ENCODE assay signal across 2 cellular contexts in the genomic region with DNA sequence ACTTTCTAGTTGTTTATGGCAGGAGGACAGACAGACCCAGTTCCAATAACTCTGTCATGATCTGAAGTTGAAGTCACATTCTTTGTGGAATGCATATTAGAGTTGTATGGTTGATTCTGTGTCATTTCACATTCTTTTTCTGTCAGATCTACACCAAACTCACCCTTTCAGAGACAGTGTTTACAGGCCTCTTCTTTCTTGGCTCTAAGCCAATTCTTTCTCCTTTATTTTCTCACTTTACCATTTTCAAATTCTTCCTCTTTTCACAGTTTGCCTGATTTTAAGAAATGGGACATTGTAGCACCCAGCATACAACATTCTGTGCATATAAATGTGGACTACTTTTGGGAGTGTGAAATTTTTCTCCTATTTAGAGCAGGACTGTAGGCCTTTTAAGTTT.
TF ChIP-seq lines count a peak whose summit lies in the region.

No MANE protein-coding gene starts in this region.

TF ChIP-seq in HCT116, 20 proteins besides CTCF, POLR2A, EP300 and RAD21 (continued from another document):
- TF ChIP-seq, protein P1, sequence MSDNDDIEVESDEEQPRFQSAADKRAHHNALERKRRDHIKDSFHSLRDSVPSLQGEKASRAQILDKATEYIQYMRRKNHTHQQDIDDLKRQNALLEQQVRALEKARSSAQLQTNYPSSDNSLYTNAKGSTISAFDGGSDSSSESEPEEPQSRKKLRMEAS (IDR thresholded peaks at IDR 0.05): no peak
- no peak for TF ChIP-seq FOSL1 (IDR thresholded peaks at IDR 0.05; ENCODE audit: low read depth)
- TF ChIP-seq, protein P2, sequence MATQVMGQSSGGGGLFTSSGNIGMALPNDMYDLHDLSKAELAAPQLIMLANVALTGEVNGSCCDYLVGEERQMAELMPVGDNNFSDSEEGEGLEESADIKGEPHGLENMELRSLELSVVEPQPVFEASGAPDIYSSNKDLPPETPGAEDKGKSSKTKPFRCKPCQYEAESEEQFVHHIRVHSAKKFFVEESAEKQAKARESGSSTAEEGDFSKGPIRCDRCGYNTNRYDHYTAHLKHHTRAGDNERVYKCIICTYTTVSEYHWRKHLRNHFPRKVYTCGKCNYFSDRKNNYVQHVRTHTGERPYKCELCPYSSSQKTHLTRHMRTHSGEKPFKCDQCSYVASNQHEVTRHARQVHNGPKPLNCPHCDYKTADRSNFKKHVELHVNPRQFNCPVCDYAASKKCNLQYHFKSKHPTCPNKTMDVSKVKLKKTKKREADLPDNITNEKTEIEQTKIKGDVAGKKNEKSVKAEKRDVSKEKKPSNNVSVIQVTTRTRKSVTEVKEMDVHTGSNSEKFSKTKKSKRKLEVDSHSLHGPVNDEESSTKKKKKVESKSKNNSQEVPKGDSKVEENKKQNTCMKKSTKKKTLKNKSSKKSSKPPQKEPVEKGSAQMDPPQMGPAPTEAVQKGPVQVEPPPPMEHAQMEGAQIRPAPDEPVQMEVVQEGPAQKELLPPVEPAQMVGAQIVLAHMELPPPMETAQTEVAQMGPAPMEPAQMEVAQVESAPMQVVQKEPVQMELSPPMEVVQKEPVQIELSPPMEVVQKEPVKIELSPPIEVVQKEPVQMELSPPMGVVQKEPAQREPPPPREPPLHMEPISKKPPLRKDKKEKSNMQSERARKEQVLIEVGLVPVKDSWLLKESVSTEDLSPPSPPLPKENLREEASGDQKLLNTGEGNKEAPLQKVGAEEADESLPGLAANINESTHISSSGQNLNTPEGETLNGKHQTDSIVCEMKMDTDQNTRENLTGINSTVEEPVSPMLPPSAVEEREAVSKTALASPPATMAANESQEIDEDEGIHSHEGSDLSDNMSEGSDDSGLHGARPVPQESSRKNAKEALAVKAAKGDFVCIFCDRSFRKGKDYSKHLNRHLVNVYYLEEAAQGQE (IDR thresholded peaks at IDR 0.05; ENCODE audit: low read depth): no peak
- no peak for TF ChIP-seq ZFX (IDR thresholded peaks at IDR 0.05)
- TF ChIP-seq YY1 (IDR thresholded peaks at IDR 0.05; ENCODE audit: extremely low read depth, insufficient replicate concordance, low read depth, low read length): no peak
- no peak for TF ChIP-seq CBX3 (IDR thresholded peaks at IDR 0.05; ENCODE audit: low read depth)
- no peak for TF ChIP-seq JUND (IDR thresholded peaks at IDR 0.05)

TF ChIP-seq in SK-N-SH treated with all-trans-retinoic acid at 6 μM for 48 hours, 23 proteins besides CTCF, POLR2A, EP300 and RAD21 (continued from another document):
- TF ChIP-seq, protein P3, sequence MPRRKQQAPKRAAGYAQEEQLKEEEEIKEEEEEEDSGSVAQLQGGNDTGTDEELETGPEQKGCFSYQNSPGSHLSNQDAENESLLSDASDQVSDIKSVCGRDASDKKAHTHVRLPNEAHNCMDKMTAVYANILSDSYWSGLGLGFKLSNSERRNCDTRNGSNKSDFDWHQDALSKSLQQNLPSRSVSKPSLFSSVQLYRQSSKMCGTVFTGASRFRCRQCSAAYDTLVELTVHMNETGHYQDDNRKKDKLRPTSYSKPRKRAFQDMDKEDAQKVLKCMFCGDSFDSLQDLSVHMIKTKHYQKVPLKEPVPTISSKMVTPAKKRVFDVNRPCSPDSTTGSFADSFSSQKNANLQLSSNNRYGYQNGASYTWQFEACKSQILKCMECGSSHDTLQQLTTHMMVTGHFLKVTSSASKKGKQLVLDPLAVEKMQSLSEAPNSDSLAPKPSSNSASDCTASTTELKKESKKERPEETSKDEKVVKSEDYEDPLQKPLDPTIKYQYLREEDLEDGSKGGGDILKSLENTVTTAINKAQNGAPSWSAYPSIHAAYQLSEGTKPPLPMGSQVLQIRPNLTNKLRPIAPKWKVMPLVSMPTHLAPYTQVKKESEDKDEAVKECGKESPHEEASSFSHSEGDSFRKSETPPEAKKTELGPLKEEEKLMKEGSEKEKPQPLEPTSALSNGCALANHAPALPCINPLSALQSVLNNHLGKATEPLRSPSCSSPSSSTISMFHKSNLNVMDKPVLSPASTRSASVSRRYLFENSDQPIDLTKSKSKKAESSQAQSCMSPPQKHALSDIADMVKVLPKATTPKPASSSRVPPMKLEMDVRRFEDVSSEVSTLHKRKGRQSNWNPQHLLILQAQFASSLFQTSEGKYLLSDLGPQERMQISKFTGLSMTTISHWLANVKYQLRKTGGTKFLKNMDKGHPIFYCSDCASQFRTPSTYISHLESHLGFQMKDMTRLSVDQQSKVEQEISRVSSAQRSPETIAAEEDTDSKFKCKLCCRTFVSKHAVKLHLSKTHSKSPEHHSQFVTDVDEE (CRISPR knock-in tag; IDR thresholded peaks at IDR 0.05): no peak
- TF ChIP-seq, protein P4, sequence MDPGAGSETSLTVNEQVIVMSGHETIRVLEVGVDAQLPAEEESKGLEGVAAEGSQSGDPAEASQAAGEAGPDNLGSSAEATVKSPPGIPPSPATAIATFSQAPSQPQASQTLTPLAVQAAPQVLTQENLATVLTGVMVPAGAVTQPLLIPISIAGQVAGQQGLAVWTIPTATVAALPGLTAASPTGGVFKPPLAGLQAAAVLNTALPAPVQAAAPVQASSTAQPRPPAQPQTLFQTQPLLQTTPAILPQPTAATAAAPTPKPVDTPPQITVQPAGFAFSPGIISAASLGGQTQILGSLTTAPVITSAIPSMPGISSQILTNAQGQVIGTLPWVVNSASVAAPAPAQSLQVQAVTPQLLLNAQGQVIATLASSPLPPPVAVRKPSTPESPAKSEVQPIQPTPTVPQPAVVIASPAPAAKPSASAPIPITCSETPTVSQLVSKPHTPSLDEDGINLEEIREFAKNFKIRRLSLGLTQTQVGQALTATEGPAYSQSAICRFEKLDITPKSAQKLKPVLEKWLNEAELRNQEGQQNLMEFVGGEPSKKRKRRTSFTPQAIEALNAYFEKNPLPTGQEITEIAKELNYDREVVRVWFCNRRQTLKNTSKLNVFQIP (CRISPR knock-in tag; IDR thresholded peaks at IDR 0.05; ENCODE audit: borderline replicate concordance, low read depth): no peak
- TF ChIP-seq, protein P5, sequence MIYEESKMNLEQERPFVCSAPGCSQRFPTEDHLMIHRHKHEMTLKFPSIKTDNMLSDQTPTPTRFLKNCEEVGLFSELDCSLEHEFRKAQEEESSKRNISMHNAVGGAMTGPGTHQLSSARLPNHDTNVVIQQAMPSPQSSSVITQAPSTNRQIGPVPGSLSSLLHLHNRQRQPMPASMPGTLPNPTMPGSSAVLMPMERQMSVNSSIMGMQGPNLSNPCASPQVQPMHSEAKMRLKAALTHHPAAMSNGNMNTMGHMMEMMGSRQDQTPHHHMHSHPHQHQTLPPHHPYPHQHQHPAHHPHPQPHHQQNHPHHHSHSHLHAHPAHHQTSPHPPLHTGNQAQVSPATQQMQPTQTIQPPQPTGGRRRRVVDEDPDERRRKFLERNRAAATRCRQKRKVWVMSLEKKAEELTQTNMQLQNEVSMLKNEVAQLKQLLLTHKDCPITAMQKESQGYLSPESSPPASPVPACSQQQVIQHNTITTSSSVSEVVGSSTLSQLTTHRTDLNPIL (CRISPR knock-in tag; IDR thresholded peaks at IDR 0.05; ENCODE audit: low read depth): no peak
- no peak for TF ChIP-seq TCF4 (CRISPR knock-in tag; IDR thresholded peaks at IDR 0.05; ENCODE audit: borderline replicate concordance)
- TF ChIP-seq, protein P6, sequence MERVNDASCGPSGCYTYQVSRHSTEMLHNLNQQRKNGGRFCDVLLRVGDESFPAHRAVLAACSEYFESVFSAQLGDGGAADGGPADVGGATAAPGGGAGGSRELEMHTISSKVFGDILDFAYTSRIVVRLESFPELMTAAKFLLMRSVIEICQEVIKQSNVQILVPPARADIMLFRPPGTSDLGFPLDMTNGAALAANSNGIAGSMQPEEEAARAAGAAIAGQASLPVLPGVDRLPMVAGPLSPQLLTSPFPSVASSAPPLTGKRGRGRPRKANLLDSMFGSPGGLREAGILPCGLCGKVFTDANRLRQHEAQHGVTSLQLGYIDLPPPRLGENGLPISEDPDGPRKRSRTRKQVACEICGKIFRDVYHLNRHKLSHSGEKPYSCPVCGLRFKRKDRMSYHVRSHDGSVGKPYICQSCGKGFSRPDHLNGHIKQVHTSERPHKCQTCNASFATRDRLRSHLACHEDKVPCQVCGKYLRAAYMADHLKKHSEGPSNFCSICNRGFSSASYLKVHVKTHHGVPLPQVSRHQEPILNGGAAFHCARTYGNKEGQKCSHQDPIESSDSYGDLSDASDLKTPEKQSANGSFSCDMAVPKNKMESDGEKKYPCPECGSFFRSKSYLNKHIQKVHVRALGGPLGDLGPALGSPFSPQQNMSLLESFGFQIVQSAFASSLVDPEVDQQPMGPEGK (CRISPR knock-in tag; IDR thresholded peaks at IDR 0.05; ENCODE audit: borderline replicate concordance): no peak
- TF ChIP-seq, protein P7, sequence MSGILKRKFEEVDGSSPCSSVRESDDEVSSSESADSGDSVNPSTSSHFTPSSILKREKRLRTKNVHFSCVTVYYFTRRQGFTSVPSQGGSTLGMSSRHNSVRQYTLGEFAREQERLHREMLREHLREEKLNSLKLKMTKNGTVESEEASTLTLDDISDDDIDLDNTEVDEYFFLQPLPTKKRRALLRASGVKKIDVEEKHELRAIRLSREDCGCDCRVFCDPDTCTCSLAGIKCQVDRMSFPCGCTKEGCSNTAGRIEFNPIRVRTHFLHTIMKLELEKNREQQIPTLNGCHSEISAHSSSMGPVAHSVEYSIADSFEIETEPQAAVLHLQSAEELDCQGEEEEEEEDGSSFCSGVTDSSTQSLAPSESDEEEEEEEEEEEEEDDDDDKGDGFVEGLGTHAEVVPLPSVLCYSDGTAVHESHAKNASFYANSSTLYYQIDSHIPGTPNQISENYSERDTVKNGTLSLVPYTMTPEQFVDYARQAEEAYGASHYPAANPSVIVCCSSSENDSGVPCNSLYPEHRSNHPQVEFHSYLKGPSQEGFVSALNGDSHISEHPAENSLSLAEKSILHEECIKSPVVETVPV (CRISPR knock-in tag; IDR thresholded peaks at IDR 0.05): no peak
- TF ChIP-seq TOX (CRISPR knock-in tag; IDR thresholded peaks at IDR 0.05; ENCODE audit: borderline replicate concordance): no peak
- TF ChIP-seq ZNF70 (CRISPR knock-in tag; IDR thresholded peaks at IDR 0.05): no peak
- no peak for TF ChIP-seq ESRRG (CRISPR knock-in tag; IDR thresholded peaks at IDR 0.05)
